ENCODE assay signal across 19 cellular contexts in genomic region chr5:146025681-146026080, GRCh38.
DNase-seq lines count a peak whose midpoint lies in the region; TF ChIP-seq lines count a peak whose summit lies in the region.
"Had no signal": no experiment of that assay in that cellular context is flagged by ENCODE, and none has a peak within 500 bp of the region (broad histone marks: within the 10 kb centered on the region; RNA-seq: fewer than 3 reads in every experiment).

No MANE protein-coding gene starts in this region.

- peaks cover 10% of the 10 kb centered on the region for H3K27me3 Mint-ChIP-seq in endodermal cell (ENCODE audit: insufficient read depth)
- peaks cover 3% of the 10 kb centered on the region for H3K27me3 Mint-ChIP-seq in nephron (ENCODE audit: low read depth)
- H3K27me3 Mint-ChIP-seq in type B pancreatic cell = no peaks in the 10 kb centered on the region

- H3K9me3 Mint-ChIP-seq in endodermal cell = no peaks in the 10 kb centered on the region
- H3K9me3 Mint-ChIP-seq in nephron = no peaks in the 10 kb centered on the region
- no peaks in the 10 kb centered on the region for H3K9me3 Mint-ChIP-seq in type B pancreatic cell
- H3K9me3 Mint-ChIP-seq: CD4-positive, alpha-beta T cell had no signal

- H3K4me3 ChIP-seq in HUES48 (ENCODE audit: low read depth, low read length) (no peak overlapping the region), endodermal cell (ENCODE audit: low read length) (no peak overlapping the region)
- H3K4me3 ChIP-seq: BLaER1 had no signal

- H3K9ac ChIP-seq in HUES48 (ENCODE audit: low read depth, low read length) (no peak overlapping the region), endodermal cell (ENCODE audit: extremely low read depth, low read length, poor library complexity, severe bottlenecking) (no peak overlapping the region)
- H3K9ac ChIP-seq: BLaER1 had no signal

- no peaks in the 10 kb centered on the region for H3K36me3 Mint-ChIP-seq in endodermal cell (ENCODE audit: low read depth)
- H3K36me3 Mint-ChIP-seq in nephron (ENCODE audit: low read depth) = no peaks in the 10 kb centered on the region
- H3K36me3 Mint-ChIP-seq in type B pancreatic cell = peaks cover 8% of the 10 kb centered on the region

- peaks cover 30% of the 10 kb centered on the region for H3K4me1 ChIP-seq in HUES48 (ENCODE audit: control insufficient read depth, insufficient read depth, low read length)
- H3K4me1 ChIP-seq in endodermal cell (ENCODE audit: control insufficient read depth, insufficient read depth, low read length) = peaks cover 20% of the 10 kb centered on the region
- H3K4me1 ChIP-seq: BLaER1 had no signal

- POLR2A ChIA-PET in RWPE1 (lab: Yijun Ruan, JAX; ENCODE audit: low non-redundant PET) = no interaction called here

- H3K27ac ChIP-seq in HUES48 (ENCODE audit: low read depth, low read length) (peak overlapping the region; percentile 88), endodermal cell (ENCODE audit: low read depth, low read length) (no peak overlapping the region), RWPE1 (no peak overlapping the region)
- H3K27ac ChIP-seq: BLaER1 had no signal

- H3K4me1 Mint-ChIP-seq in endodermal cell = peaks cover 38% of the 10 kb centered on the region
- H3K4me1 Mint-ChIP-seq in nephron = peaks cover 22% of the 10 kb centered on the region
- peaks cover 38% of the 10 kb centered on the region for H3K4me1 Mint-ChIP-seq in type B pancreatic cell (ENCODE audit: unreplicated experiment)

- H3K36me3 ChIP-seq in HUES48 (ENCODE audit: control insufficient read depth, insufficient read depth, low read length) (no peaks in the 10 kb centered on the region), endodermal cell (ENCODE audit: control insufficient read depth, insufficient read depth, low read length) (no peaks in the 10 kb centered on the region)
- H3K36me3 ChIP-seq: BLaER1 had no signal

- WGBS in endodermal cell (ENCODE audit: insufficient coverage in 1 of 2, insufficient read length in 1 of 2), 2 experiments = 17 to 20% methylated on average over 1 of the region's 1 CpG

- H3K27me3 ChIP-seq in HUES48 (ENCODE audit: control insufficient read depth, insufficient read depth, low read length) = no peaks in the 10 kb centered on the region
- H3K27me3 ChIP-seq in endodermal cell (ENCODE audit: control insufficient read depth, insufficient read depth, low read length, poor library complexity, severe bottlenecking) = no peaks in the 10 kb centered on the region
- H3K27me3 ChIP-seq: BLaER1 had no signal

- CTCF ChIA-PET in RWPE1 (lab: Yijun Ruan, JAX) = interaction anchor here (0.5 to 1.6 kb wide), 3 partner anchors 15 to 580 kb away, joined by 3 to 5 read pairs (median 3); no protein-coding TSS in a partner anchor

- no peak for DNase-seq in endodermal cell
- no peak for DNase-seq in type B pancreatic cell (ENCODE audit: extremely low spot score, unreplicated experiment)
- no peak for DNase-seq in DMS 273 (lab: John Stamatoyannopoulos, UW; ENCODE audit: unreplicated experiment)
- DNase-seq in HuH-7 (ENCODE audit: low spot score) = no peak
- DNase-seq in RWPE1 (ENCODE audit: low spot score) = no peak
- DNase-seq: CD4-positive, alpha-beta T cell; EL; GF-D8; Kasumi-1; NCI-H1417; NCI-H1694 treated with DMSO at 0.1 percent for 48 hours; NCI-H2081 treated with DMSO at 0.1 percent for 48 hours; NCI-H2171 treated with DMSO at 0.1 percent for 48 hours; NCI-H446; NCI-H526 treated with DMSO at 0.1 percent for 48 hours; OCI-M1 had no signal

- H3K27ac Mint-ChIP-seq in endodermal cell (peak overlapping the region; percentile 28), nephron (peak overlapping the region in 2 of 3 experiments; percentile 10 to 29), type B pancreatic cell (peak overlapping the region; percentile 9)
- H3K27ac Mint-ChIP-seq: CD4-positive, alpha-beta T cell had no signal

- no peaks in the 10 kb centered on the region for H3K9me3 ChIP-seq in HUES48 (ENCODE audit: control insufficient read depth, insufficient read depth, low read length)
- H3K9me3 ChIP-seq in endodermal cell (ENCODE audit: control insufficient read depth, low read length) = no peaks in the 10 kb centered on the region
- H3K9me3 ChIP-seq: BLaER1 had no signal

- no peak for TF ChIP-seq CTCF in endodermal cell (conservative IDR thresholded peaks at IDR 0.05)
- no peak for TF ChIP-seq CTCF in nephron (IDR thresholded peaks at IDR 0.05; ENCODE audit: unreplicated experiment in 3 of 3)
- no peak for TF ChIP-seq CTCF in type B pancreatic cell (conservative IDR thresholded peaks at IDR 0.05)
- no peak for TF ChIP-seq CTCF in RWPE1 (conservative IDR thresholded peaks at IDR 0.05; ENCODE audit: low read depth)

- H3K4me3 Mint-ChIP-seq in endodermal cell (no peak overlapping the region), nephron (no peak overlapping the region), type B pancreatic cell (no peak overlapping the region)
- H3K4me3 Mint-ChIP-seq: CD4-positive, alpha-beta T cell had no signal
